11 cellular contexts compared by ENCODE assay signal in genomic region chr10:75000748-75001321, GRCh38.
DNase-seq lines count a peak whose midpoint lies in the region; ATAC-seq and TF ChIP-seq lines count a peak whose summit lies in the region.
"Had no signal": no experiment of that assay in that cellular context is flagged by ENCODE, and none has a peak within 500 bp of the region (broad histone marks: within the 10 kb centered on the region; RNA-seq: fewer than 3 reads in every experiment).

No MANE protein-coding gene starts in this region.

- H3K9me3 ChIP-seq in left lung: no peaks in the 10 kb centered on the region

- H3K9me3 Mint-ChIP-seq in immature natural killer cell: no peaks in the 10 kb centered on the region

- H3K4me1 Mint-ChIP-seq in immature natural killer cell: peaks cover 29 to 36% of the 10 kb centered on the region in 2 donors

- H3K27ac Mint-ChIP-seq in immature natural killer cell: peak overlapping the region; percentile 62 to 84 (median 70)

- H3K36me3 ChIP-seq in left lung: no peaks in the 10 kb centered on the region

- H3K4me3 Mint-ChIP-seq in immature natural killer cell: peak overlapping the region; percentile 25 to 53 (median 39)

- peaks cover 8 to 24% (median 19%) of the 10 kb centered on the region in 3 donors for H3K36me3 Mint-ChIP-seq in immature natural killer cell

- TF ChIP-seq POLR2A in GM18505 (IDR thresholded peaks at IDR 0.05; ENCODE audit: borderline replicate concordance, extremely low read depth, insufficient read depth, insufficient read length): no peak

- peak; percentile 70 for ATAC-seq in GM18505 (IDR thresholded peaks at IDR 0.05; ENCODE audit: unreplicated experiment)
- ATAC-seq in HG03097 (IDR thresholded peaks at IDR 0.05; ENCODE audit: low FRiP score, unreplicated experiment): peak; percentile 66
- no peak for ATAC-seq in left lung

- H3K4me1 ChIP-seq in left lung: peaks cover 0 to 3% of the 10 kb centered on the region in 2 donors

- H3K27me3 ChIP-seq in left lung: no peaks in the 10 kb centered on the region

- TF ChIP-seq CTCF in GM20000 (IDR thresholded peaks at IDR 0.05; ENCODE audit: extremely low read depth, missing control alignments) (no peak), left lung (IDR thresholded peaks at IDR 0.05) (no peak)

- DNase-seq in GM20000 (ENCODE audit: low spot score) (peak; percentile 52), immature natural killer cell (no peak), NCI-H82 treated with DMSO at 0.1 percent for 48 hours (lab: John Stamatoyannopoulos, UW; ENCODE audit: unreplicated experiment) (no peak), left lung (no peak), nucleus accumbens (lab: John Stamatoyannopoulos, UW) (no peak), NCI-H1417 treated with DMSO at 0.1 percent for 48 hours (lab: John Stamatoyannopoulos, UW) (no peak)
- DNase-seq: amygdala, DND-41, NCI-H1694 had no signal

- H3K4me3 ChIP-seq in left lung: no peak overlapping the region

- no peak overlapping the region for H3K27ac ChIP-seq in left lung

- peaks cover 0 to 2% (median 0%) of the 10 kb centered on the region in 3 donors for H3K27me3 Mint-ChIP-seq in immature natural killer cell (ENCODE audit: low read depth in 3 of 3)

- intact Hi-C loops in left lung (cut with DNase I): no loop called here
